ENCODE assay signal across 9 cellular contexts in the genomic region with DNA sequence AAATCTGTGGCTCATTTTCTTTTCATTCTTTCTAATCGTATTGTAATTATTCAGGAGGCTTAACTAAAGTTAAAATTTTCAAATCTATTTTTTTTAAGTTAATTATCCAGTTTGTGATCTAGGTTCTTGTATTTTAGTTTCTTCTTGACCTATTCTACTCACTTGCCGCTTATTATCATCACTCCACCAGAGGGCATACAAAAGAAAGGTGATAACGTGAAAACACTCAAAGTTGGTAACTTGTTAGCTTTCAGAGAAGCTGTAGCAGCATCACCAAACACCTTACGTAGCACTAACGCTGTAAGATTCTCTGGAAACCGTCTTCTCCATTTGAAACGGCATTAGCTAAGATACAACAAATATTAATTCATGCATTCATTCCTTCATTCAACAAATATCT. TPM values are rescaled to one million over a fixed set of nuclear protein-coding genes. Genes with fewer than 3 reads are reported as not detected.
DNase-seq lines count a peak whose midpoint lies in the region; ATAC-seq, FAIRE-seq and TF ChIP-seq lines count a peak whose summit lies in the region.
"Had no signal": no experiment of that assay in that cellular context is flagged by ENCODE, and none has a peak within 500 bp of the region (broad histone marks: within the 10 kb centered on the region; RNA-seq: fewer than 3 reads in every experiment).

No MANE protein-coding gene starts in this region.

- intact Hi-C loops in CD14-positive monocyte (cut with micrococcal nuclease), result loop anchor here (5.0 to 10.0 kb wide), 2 partner anchors 102 to 116 kb away; a partner anchor contains a TSS

- DNase-seq in CD14-positive monocyte (ENCODE audit: low spot score) (no peak), H54 (ENCODE audit: insufficient read length, low spot score) (no peak), SW480 (ENCODE audit: low spot score) (peak; percentile 31), iPS-NIHi7 (ENCODE audit: extremely low spot score) (peak; percentile 27), T-helper 17 cell (no peak), DMS79 (lab: John Stamatoyannopoulos, UW) (no peak)
- DNase-seq in stimulated activated naive CD4-positive, alpha-beta T cell treated with Interleukin-2 at 50 U/mL for 16 hours (lab: John Stamatoyannopoulos, UW), result no peak
- DNase-seq in activated naive CD4-positive, alpha-beta T cell treated with Interleukin-2 at 50 U/mL for 16 hours, result no peak
- DNase-seq: stimulated activated CD4-positive, alpha-beta T cell treated with anti-CD3 and anti-CD28 coated beads, Interleukin-2, amount 100 ng/mL, for 24 hours had no signal

- H3K9me3 Mint-ChIP-seq in CD14-positive monocyte, result no peaks in the 10 kb centered on the region

- no peak overlapping the region for H3K27ac Mint-ChIP-seq in CD14-positive monocyte
- H3K27ac Mint-ChIP-seq in T-helper 17 cell, result no peak overlapping the region

- H3K9me3 ChIP-seq in T-helper 17 cell (ENCODE audit: control insufficient read depth, low read length, poor library complexity, severe bottlenecking), result no peaks in the 10 kb centered on the region

- TF ChIP-seq POLR2A in H54 (IDR thresholded peaks at IDR 0.05; ENCODE audit: low read depth, low read length), result no peak

- H3K27me3 Mint-ChIP-seq in CD14-positive monocyte (ENCODE audit: low read depth in 3 of 3) (no peaks in the 10 kb centered on the region), T-helper 17 cell (peaks cover 67% of the 10 kb centered on the region)

- no peak overlapping the region for H3K4me3 Mint-ChIP-seq in CD14-positive monocyte
- H3K4me3 Mint-ChIP-seq in T-helper 17 cell, result no peak overlapping the region

- TF ChIP-seq CTCF in CD14-positive monocyte (IDR thresholded peaks at IDR 0.05), result peak; percentile 40

- peak; percentile 70 for FAIRE-seq in H54 (lab: Jason Lieb, UNC)

- ATAC-seq in T-helper 17 cell, result no peak

- H3K4me1 Mint-ChIP-seq in CD14-positive monocyte, result peaks cover 35% of the 10 kb centered on the region
- peaks cover 11% of the 10 kb centered on the region for H3K4me1 Mint-ChIP-seq in T-helper 17 cell

- H3K36me3 Mint-ChIP-seq in CD14-positive monocyte (peaks cover 15 to 33% of the 10 kb centered on the region in 2 donors), T-helper 17 cell (ENCODE audit: low read depth) (peaks cover 10% of the 10 kb centered on the region)

RNA-seq across cellular contexts. Expression of a gene that starts 4.8 kb away (rescaled TPM):
- 10 to 100 TPM; 63.5 to 65.1 TPM for polyA plus RNA-seq in CD14-positive monocyte
- total RNA-seq in T-helper 17 cell, result under 1 TPM; 0.78 to 0.90 TPM

Comparison
In these comparisons a context has a peak if more than half of its experiments do, and no peak if none do; other contexts are left out.
1. DNase-seq: peak in SW480 (single experiment) and iPS-NIHi7 (single experiment); none in CD14-positive monocyte (single experiment), H54 (single experiment), stimulated activated naive CD4-positive, alpha-beta T cell treated with Interleukin-2 at 50 U/mL for 16 hours (single experiment), T-helper 17 cell (0 of 3), activated naive CD4-positive, alpha-beta T cell treated with Interleukin-2 at 50 U/mL for 16 hours (single experiment) and DMS79 (single experiment).